ENCODE assay signal across 8 cellular contexts in genomic region chr1:181479137-181479745, GRCh38. TPM values are rescaled to one million over a fixed set of nuclear protein-coding genes. Genes with fewer than 3 reads are reported as not detected.
A peak's percentile ranks its signal among the peaks of the same experiment; 100 is the strongest.
DNase-seq lines count a peak whose midpoint lies in the region; ATAC-seq and TF ChIP-seq lines count a peak whose summit lies in the region.

No MANE protein-coding gene starts in this region.

- peaks cover 60% of the 10 kb centered on the region for H3K27me3 Mint-ChIP-seq in activated T-cell treated with anti-CD3 and anti-CD28 coated beads, Interleukin-2, amount 50 U/mL, for 24 hours

- H3K4me3 ChIP-seq in testis = no peak overlapping the region

- H3K27ac ChIP-seq in caudate nucleus (ENCODE audit: low read depth, low read length) = no peak overlapping the region
- H3K27ac ChIP-seq in testis = no peak overlapping the region

- peaks cover 6% of the 10 kb centered on the region for H3K4me1 ChIP-seq in testis

- no peaks in the 10 kb centered on the region for H3K36me3 ChIP-seq in testis (ENCODE audit: low read depth, missing control alignments)

- H3K27me3 ChIP-seq in testis = no peaks in the 10 kb centered on the region

- no peaks in the 10 kb centered on the region for H3K9me3 ChIP-seq in testis

- ATAC-seq in GM21717 (IDR thresholded peaks at IDR 0.05; ENCODE audit: unreplicated experiment) = peak; percentile 52
- ATAC-seq in left colon = peak; percentile 81

- TF ChIP-seq POLR2A in testis (IDR thresholded peaks at IDR 0.05) = no peak

- peak in 2 of 3 experiments; percentile 39 to 62 for TF ChIP-seq CTCF in testis (IDR thresholded peaks at IDR 0.05)

- no peaks in the 10 kb centered on the region for H3K36me3 Mint-ChIP-seq in activated T-cell treated with anti-CD3 and anti-CD28 coated beads, Interleukin-2, amount 50 U/mL, for 24 hours (ENCODE audit: low read depth)

- WGBS in testis, 2 donors = 38 to 43% methylated on average over 3 of the region's 3 CpGs

- intact Hi-C loops in left colon (cut with DNase I, micrococcal nuclease) (loop anchor here in 1 of 2 donors (5.0 kb wide), 2 partner anchors 198 to 458 kb away; no protein-coding TSS in a partner anchor), testis (cut with DNase I; ENCODE audit: low total_unique reads) (no loop called here)

- peaks cover 12% of the 10 kb centered on the region for H3K4me1 Mint-ChIP-seq in activated T-cell treated with anti-CD3 and anti-CD28 coated beads, Interleukin-2, amount 50 U/mL, for 24 hours (ENCODE audit: low read depth)

- peak; percentile 35 for DNase-seq in activated T-cell treated with anti-CD3 and anti-CD28 coated beads, Interleukin-2, amount 50 U/mL, for 24 hours
- DNase-seq in activated T-cell treated with anti-CD3 and anti-CD28 coated beads for 4 hours (no peak), M059J (ENCODE audit: low read depth) (peak; percentile 51), RPMI8226 (peak; percentile 72), caudate nucleus (lab: John Stamatoyannopoulos, UW) (peak in 40 of 61 donors; percentile 7 to 81 (median 34)), left colon (peak in 1 of 2 donors; percentile 31), testis (peak; percentile 68)

- no peak overlapping the region for H3K27ac Mint-ChIP-seq in activated T-cell treated with anti-CD3 and anti-CD28 coated beads, Interleukin-2, amount 50 U/mL, for 24 hours

- no peaks in the 10 kb centered on the region for H3K9me3 Mint-ChIP-seq in activated T-cell treated with anti-CD3 and anti-CD28 coated beads, Interleukin-2, amount 50 U/mL, for 24 hours

- no peak overlapping the region for H3K4me3 Mint-ChIP-seq in activated T-cell treated with anti-CD3 and anti-CD28 coated beads, Interleukin-2, amount 50 U/mL, for 24 hours

RNA-seq across cellular contexts. Expression of gene CACNA1E, which starts 4.1 kb away (rescaled TPM):
- total RNA-seq in M059J (2014; rRNA removed; shearing (Covaris generic)) = 0.02 TPM in 1 of 2 replicates, not detected in the other
- under 1 TPM; 0.18 to 0.25 TPM for total RNA-seq in left colon
- 10 to 100 TPM in 1 of 2 donors, 1 to 10 TPM in 1; 9.1 to 12.6 TPM for total RNA-seq in testis
- 2.4 TPM for polyA plus RNA-seq in testis (ENCODE audit: insufficient read depth, low read depth, low replicate concordance)
